In genomic region chr10:112655722-112656121, GRCh38 we compare ENCODE assay signal across 7 cellular contexts.
"Had no signal": no experiment of that assay in that cellular context is flagged by ENCODE, and none has a peak within 500 bp of the region (broad histone marks: within the 10 kb centered on the region; RNA-seq: fewer than 3 reads in every experiment).

No MANE protein-coding gene starts in this region.

- H3K9ac ChIP-seq: KMS-11 had no signal

- H3K27ac Mint-ChIP-seq: GM23338, HFFc6, IgD-negative memory B cell had no signal

- H3K4me2 ChIP-seq: GM23338, KMS-11 had no signal

- DNase-seq: H9, HCEC 1CT, HFFc6, KBM-7 had no signal

- H3K4me3 ChIP-seq: GM23338 had no signal

- H2AFZ ChIP-seq: GM23338 had no signal

- H3K9me3 Mint-ChIP-seq: GM23338, H9, HFFc6, IgD-negative memory B cell had no signal

- H3K27me3 Mint-ChIP-seq: IgD-negative memory B cell had no signal

- H3K27ac ChIP-seq: KMS-11 had no signal

- H3K4me3 Mint-ChIP-seq: GM23338, H9, HFFc6, IgD-negative memory B cell had no signal
